Comparison of ENCODE assay signal across 1 cellular context in genomic region chr16:85685251-85685650, GRCh38.
TF ChIP-seq lines count a peak whose summit lies in the region.

No MANE protein-coding gene starts in this region.

TF ChIP-seq in HepG2, 621 proteins besides CTCF, POLR2A, EP300 and RAD21 (continued from another document):
- no peak for TF ChIP-seq PHB2 (IDR thresholded peaks at IDR 0.05; ENCODE audit: partially characterized antibody)
- no peak for TF ChIP-seq ZNF740 (CRISPR knock-in tag; IDR thresholded peaks at IDR 0.05)
- TF ChIP-seq CEBPB (IDR thresholded peaks at IDR 0.05; ENCODE audit: borderline replicate concordance, low read depth, low read length): peak; percentile 22; the same call in 1 of the 2 replicates
- no peak for TF ChIP-seq YEATS4 (CRISPR knock-in tag; IDR thresholded peaks at IDR 0.05; ENCODE audit: borderline replicate concordance)
- TF ChIP-seq PRDM10 (CRISPR knock-in tag; IDR thresholded peaks at IDR 0.05; ENCODE audit: low read depth): no peak
- TF ChIP-seq ZNF276 (CRISPR knock-in tag; IDR thresholded peaks at IDR 0.05; ENCODE audit: low read depth): no peak
- no peak for TF ChIP-seq ZBTB49 (CRISPR knock-in tag; IDR thresholded peaks at IDR 0.05; ENCODE audit: borderline replicate concordance)
- TF ChIP-seq ZNF121 (CRISPR knock-in tag; IDR thresholded peaks at IDR 0.05): peak; percentile 42; the same call in 1 of the 2 replicates
- no peak for TF ChIP-seq MYPOP (CRISPR knock-in tag; IDR thresholded peaks at IDR 0.05)
- no peak for TF ChIP-seq TBX3 (IDR thresholded peaks at IDR 0.05; ENCODE audit: borderline replicate concordance)
